In the genomic region with DNA sequence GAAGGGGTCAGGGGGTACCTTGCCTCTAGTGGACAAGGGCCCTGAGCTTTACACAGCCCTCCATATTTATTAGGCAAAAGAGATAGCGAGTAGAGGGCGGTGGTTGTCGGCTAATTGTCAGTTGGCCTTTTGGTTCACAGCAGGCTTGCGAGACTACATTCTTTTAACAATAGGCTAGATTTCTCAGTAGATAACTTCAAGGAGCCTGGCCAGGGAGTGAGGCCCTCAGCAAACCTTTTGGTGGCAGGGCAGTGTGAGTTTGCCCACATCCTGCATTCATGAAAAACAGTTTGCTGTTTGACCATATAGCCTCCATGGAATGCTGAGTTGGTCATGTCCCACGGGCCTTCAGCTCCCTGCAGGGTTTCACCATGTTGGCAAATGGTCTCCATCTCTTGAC, we compare ENCODE assay signal across 7 cellular contexts. TPM values are rescaled to one million over a fixed set of nuclear protein-coding genes. Genes with fewer than 3 reads are reported as not detected.
A peak's percentile ranks its signal among the peaks of the same experiment; 100 is the strongest.
DNase-seq lines count a peak whose midpoint lies in the region; FAIRE-seq and TF ChIP-seq lines count a peak whose summit lies in the region.
"Not testable (repeated sequence)": the region's sequence is repeated elsewhere in the genome, so short reads cannot be mapped to it uniquely, and the experiment has no call there.

No MANE protein-coding gene starts in this region.

- not testable (repeated sequence) for H3K4ac ChIP-seq in H1 (replicated peaks; ENCODE audit: insufficient read length, low read depth, low read length); neuronal stem cell (ENCODE audit: low read length)

- H2BK15ac ChIP-seq in H1 (ENCODE audit: low read length); neuronal stem cell (ENCODE audit: low read length): not testable (repeated sequence)

- not testable (repeated sequence) for H3K56ac ChIP-seq in H1 (replicated peaks; ENCODE audit: insufficient read length, low read depth, low read length)

- peaks cover 25% of the 10 kb centered on the region for H3K36me3 Mint-ChIP-seq in HFFc6 (ENCODE audit: low read depth)
- not testable (repeated sequence) for H3K36me3 Mint-ChIP-seq in activated CD4-positive, alpha-beta T cell treated with anti-CD3 and anti-CD28 coated beads, Interleukin-2, amount 10 ng/mL, durations not matched to agents 24 days and 14 days (ENCODE audit: low read depth)

- H3K9ac ChIP-seq in H1 (replicated peaks in 1 of 4; ENCODE audit: extremely low read depth in 1 of 4, low read depth in 3 of 4, low read length in 3 of 4); neuronal stem cell (ENCODE audit: low read depth, low read length, poor library complexity): not testable (repeated sequence)

- not testable (repeated sequence) for H3K79me1 ChIP-seq in H1 (ENCODE audit: low read depth, low read length); neuronal stem cell (ENCODE audit: low read depth, low read length)

- not testable (repeated sequence) for TF ChIP-seq CTCF in HFFc6 (IDR thresholded peaks at IDR 0.05); H1 (IDR thresholded peaks at IDR 0.05; ENCODE audit: control extremely low read depth in 1 of 3, insufficient read depth in 1 of 3, low read depth in 1 of 3, low read length in 3 of 3)

- not testable (repeated sequence) for H3K23me2 ChIP-seq in H1 (ENCODE audit: low read depth, low read length)

- CTCF ChIA-PET in H1 (lab: Charles Lee; ENCODE audit: partially characterized antibody): interaction anchor here (0.7 to 1.2 kb wide), 2 partner anchors 49 to 362 kb away, joined by 3 to 4 read pairs; no protein-coding TSS in a partner anchor

- H3K23ac ChIP-seq in H1 (ENCODE audit: insufficient read length); neuronal stem cell (ENCODE audit: low read depth, low read length, poor library complexity): not testable (repeated sequence)

- peak overlapping the region; percentile 75; the same call in 1 of the 2 replicates for H3K4me3 Mint-ChIP-seq in HFFc6
- not testable (repeated sequence) for H3K4me3 Mint-ChIP-seq in activated CD4-positive, alpha-beta T cell treated with anti-CD3 and anti-CD28 coated beads, Interleukin-2, amount 10 ng/mL, durations not matched to agents 24 days and 14 days

- POLR2A ChIA-PET in H1 (lab: Charles Lee; ENCODE audit: partially characterized antibody): interaction anchor here (1.3 kb wide), 1 partner anchor 8 kb away, joined by 3 read pairs; no protein-coding TSS in a partner anchor

- not testable (repeated sequence) for H3K27me3 Mint-ChIP-seq in HFFc6 (ENCODE audit: insufficient read depth); activated CD4-positive, alpha-beta T cell treated with anti-CD3 and anti-CD28 coated beads, Interleukin-2, amount 10 ng/mL, durations not matched to agents 24 days and 14 days

- H3K4me2 ChIP-seq in H1 (ENCODE audit: insufficient read depth in 1 of 2, low read depth in 2 of 2, low read length in 2 of 2); neuronal stem cell (ENCODE audit: insufficient read depth, low read length, poor library complexity, severe bottlenecking): not testable (repeated sequence)

- not testable (repeated sequence) for H2AK5ac ChIP-seq in H1 (ENCODE audit: low read depth, low read length); neuronal stem cell (ENCODE audit: low read depth, low read length)

- peak overlapping the region; percentile 95 for H3K27ac Mint-ChIP-seq in HFFc6
- H3K27ac Mint-ChIP-seq in activated CD4-positive, alpha-beta T cell treated with anti-CD3 and anti-CD28 coated beads, Interleukin-2, amount 10 ng/mL, durations not matched to agents 24 days and 14 days: not testable (repeated sequence)

- WGBS in H1 (ENCODE audit: extremely low coverage in 1 of 2, insufficient coverage in 1 of 2, insufficient read length in 1 of 2, insufficient replicate concordance in 2 of 2, low coverage in 1 of 2, low lambda C conversion rate in 2 of 2, missing lambda C conversion rate in 1 of 2), 2 experiments: 68% methylated on average over 5 of the region's 5 CpGs; no CpG with 5 or more reads in 1 of the 2 experiments
- WGBS in neuronal stem cell (ENCODE audit: extremely low coverage in 2 of 2, insufficient read length in 2 of 2, insufficient replicate concordance in 1 of 2), 2 donors: no CpG with 5 or more reads among the region's 5 CpGs

- not testable (repeated sequence) for H4K5ac ChIP-seq in H1 (ENCODE audit: insufficient read length, low read depth, low read length)

- not testable (repeated sequence) for H3K27me3 ChIP-seq in H1 (replicated peaks in 1 of 4; ENCODE audit: control insufficient read depth in 3 of 4, extremely low read depth in 1 of 4, insufficient read depth in 3 of 4, low read length in 3 of 4); neuronal stem cell (ENCODE audit: control insufficient read depth in 3 of 3, insufficient read depth in 3 of 3, low read depth in 1 of 3, low read length in 3 of 3)

- peaks cover 0 to 11% (median 3%) of the 10 kb centered on the region in 4 experiments; a peak in 3 of 8 replicates for H3K36me3 ChIP-seq in H1 (ENCODE audit: control insufficient read depth in 2 of 4, insufficient read depth in 4 of 4, low read length in 3 of 4)
- H3K36me3 ChIP-seq in neuronal stem cell (replicated peaks in 1 of 2; ENCODE audit: control insufficient read depth in 2 of 2, insufficient read depth in 2 of 2, low read length in 2 of 2): not testable (repeated sequence)

- not testable (repeated sequence) for TF ChIP-seq EP300 in H1 (IDR thresholded peaks at IDR 0.05; ENCODE audit: borderline replicate concordance in 1 of 2, low read depth in 2 of 2, low read length in 2 of 2)

- H2AFZ ChIP-seq in H1 (ENCODE audit: low read length): not testable (repeated sequence)
- peak overlapping the region; percentile 32 for H2AFZ ChIP-seq in neuronal stem cell (ENCODE audit: low read length)

- H3K18ac ChIP-seq in H1 (ENCODE audit: extremely low read depth, low read length); neuronal stem cell (ENCODE audit: low read length): not testable (repeated sequence)

- TF ChIP-seq POLR2A in H1 (IDR thresholded peaks at IDR 0.05; ENCODE audit: control extremely low read depth in 1 of 2, low read depth in 2 of 2, low read length in 2 of 2): not testable (repeated sequence)

- not testable (repeated sequence) for H4K20me1 ChIP-seq in H1 (replicated peaks in 1 of 2; ENCODE audit: control insufficient read depth in 1 of 2, insufficient read depth in 2 of 2, low read length in 2 of 2)

- H2BK12ac ChIP-seq in H1 (ENCODE audit: low read depth, low read length); neuronal stem cell (ENCODE audit: low read length): not testable (repeated sequence)

- DNase-seq in EL (peak; percentile 38), LHCN-M2 (ENCODE audit: low read depth) (peak; percentile 17), H1 (ENCODE audit: low read depth in 1 of 2, low spot score in 2 of 2) (peak in 1 of 2 experiments; percentile 21), islet precursor cell (peak; percentile 88)
- not testable (repeated sequence) for DNase-seq in HFFc6; neuronal stem cell (ENCODE audit: low spot score)
- DNase-seq in activated CD4-positive, alpha-beta T cell treated with anti-CD3 and anti-CD28 coated beads, Interleukin-2, amount 10 ng/mL, durations not matched to agents 24 days and 14 days: peak; percentile 20

- not testable (repeated sequence) for H3K9me3 ChIP-seq in H1 (ENCODE audit: insufficient read depth in 2 of 2, low read depth in 1 of 2, low read length in 1 of 2); neuronal stem cell (replicated peaks in 1 of 2; ENCODE audit: control insufficient read depth in 2 of 2, insufficient read depth in 1 of 2, low read depth in 1 of 2, low read length in 2 of 2)

- H3K4me3 ChIP-seq in H1 (ENCODE audit: extremely low read depth in 1 of 4, insufficient read depth in 2 of 4, low read depth in 3 of 4, low read length in 4 of 4); neuronal stem cell (ENCODE audit: low read length in 2 of 2): not testable (repeated sequence)

- H2BK120ac ChIP-seq in H1 (replicated peaks; ENCODE audit: low read depth, low read length); neuronal stem cell (ENCODE audit: low read depth, low read length): not testable (repeated sequence)

- H2BK5ac ChIP-seq in H1 (ENCODE audit: low read depth, low read length); neuronal stem cell (ENCODE audit: low read length): not testable (repeated sequence)

- not testable (repeated sequence) for H3K4me1 ChIP-seq in H1 (replicated peaks in 1 of 4; ENCODE audit: control insufficient read depth in 3 of 4, insufficient read depth in 4 of 4, low read length in 3 of 4); neuronal stem cell (ENCODE audit: control insufficient read depth in 2 of 2, insufficient read depth in 1 of 2, low read depth in 1 of 2, low read length in 2 of 2)

- H3K9me3 Mint-ChIP-seq in HFFc6; activated CD4-positive, alpha-beta T cell treated with anti-CD3 and anti-CD28 coated beads, Interleukin-2, amount 10 ng/mL, durations not matched to agents 24 days and 14 days: not testable (repeated sequence)

- H4K91ac ChIP-seq in H1 (replicated peaks; ENCODE audit: insufficient read length, low read length); neuronal stem cell (ENCODE audit: low read depth, low read length, poor library complexity): not testable (repeated sequence)

- H3K14ac ChIP-seq in H1 (ENCODE audit: insufficient read length); neuronal stem cell (ENCODE audit: low read length): not testable (repeated sequence)

- FAIRE-seq in H1 (lab: Jason Lieb, UNC): not testable (repeated sequence)

- TF ChIP-seq RAD21 in H1 (IDR thresholded peaks at IDR 0.05 in 1 of 2, conservative IDR thresholded peaks at IDR 0.05 in 1 of 2; ENCODE audit: low read depth in 2 of 2, low read length in 2 of 2): peak in 1 of 2 experiments; percentile 8; a peak in 1 of 4 replicates

- not testable (repeated sequence) for H4K8ac ChIP-seq in H1 (ENCODE audit: extremely low read depth, insufficient read depth, low read length); neuronal stem cell (ENCODE audit: low read depth, low read length)

- H3K27ac ChIP-seq in H1 (ENCODE audit: low read depth, low read length); neuronal stem cell (replicated peaks; ENCODE audit: low read length): not testable (repeated sequence)

- not testable (repeated sequence) for H2BK20ac ChIP-seq in H1 (ENCODE audit: low read length)

- intact Hi-C loops in activated CD4-positive, alpha-beta T cell treated with anti-CD3 and anti-CD28 coated beads, Interleukin-2, amount 10 ng/mL, durations not matched to agents 24 days and 14 days (cut with micrococcal nuclease): not testable (repeated sequence)

- H3K4me1 Mint-ChIP-seq in HFFc6 (ENCODE audit: low read depth): peaks cover 66% of the 10 kb centered on the region
- not testable (repeated sequence) for H3K4me1 Mint-ChIP-seq in activated CD4-positive, alpha-beta T cell treated with anti-CD3 and anti-CD28 coated beads, Interleukin-2, amount 10 ng/mL, durations not matched to agents 24 days and 14 days

- not testable (repeated sequence) for H3K79me2 ChIP-seq in H1 (ENCODE audit: control insufficient read depth in 1 of 2, insufficient read depth in 2 of 2, low read length in 2 of 2)

RNA-seq across cellular contexts. Expression of a gene that starts 51.8 kb away (rescaled TPM):
- 10 to 100 TPM; 30.1 to 39.5 (median 36.3) TPM for total RNA-seq in HFFc6 (2021; fragmentation: NEBNext Ultra II Directional; extraction: Animal tissue kit (Norgen Biotek cat#: 25700))
- 24.8 and 26.5 TPM in 2 replicates for total RNA-seq in LHCN-M2 (2014; rRNA removed)
- polyA plus RNA-seq in LHCN-M2 (2012): 8.0 TPM
- 0.58 and 0.66 TPM in 2 replicates for total RNA-seq in activated CD4-positive, alpha-beta T cell treated with anti-CD3 and anti-CD28 coated beads, Interleukin-2, amount 10 ng/mL, durations not matched to agents 24 days and 14 days
- 32.5 and 39.1 TPM in 2 replicates for total RNA-seq in H1 (2021; fragmentation: NEBNext Ultra II Directional; extraction: Animal tissue kit (Norgen Biotek cat#: 25700))
- polyA plus RNA-seq in H1 (2011; rRNA removed): 6.9 and 10.1 TPM in 2 replicates
- polyA plus RNA-seq in H1 (2011; cell fraction: cytosol; rRNA removed): 10.4 TPM
- 7.6 TPM for polyA plus RNA-seq in H1 (2011; cell fraction: nucleus; rRNA removed)
- polyA plus RNA-seq in H1 (2012, experiment 1 of 2): 8.7 to 19.2 TPM (median 10.0 TPM) in 4 replicates
- polyA plus RNA-seq in H1 (2012, experiment 2 of 2): 1.1 TPM
- polyA plus RNA-seq in H1 (2013, experiment 1 of 2): 32.4 TPM
- 33.9 TPM for polyA plus RNA-seq in H1 (2013, experiment 2 of 2)
- 34.4 and 46.8 TPM in 2 replicates for polyA minus RNA-seq in H1 (2011; rRNA and poly(A)+ RNA removed)
- 20.0 TPM for polyA minus RNA-seq in H1 (2011; cell fraction: cytosol; rRNA and poly(A)+ RNA removed)
- 23.8 TPM for polyA minus RNA-seq in H1 (2011; cell fraction: nucleus; rRNA and poly(A)+ RNA removed)
- 3.0 TPM for polyA plus RNA-seq in neuronal stem cell (2013, experiment 1 of 2)
- 2.8 TPM for polyA plus RNA-seq in neuronal stem cell (2013, experiment 2 of 2)

Comparison
In these comparisons a context has a peak if more than half of its experiments do, and no peak if none do; other contexts are left out.
1. RNA of a gene that starts 51.8 kb away (total RNA-seq): 32.5 to 39.1 TPM in H1, 30.1 to 39.5 TPM in HFFc6 and 24.8 to 26.5 TPM in LHCN-M2; 0.58 to 0.66 TPM in activated CD4-positive, alpha-beta T cell treated with anti-CD3 and anti-CD28 coated beads, Interleukin-2, amount 10 ng/mL, durations not matched to agents 24 days and 14 days; every median in the first group is over 10 times any median in the second.